13 cellular contexts compared by ENCODE assay signal in genomic region chr16:76193851-76194620, GRCh38.
DNase-seq lines count a peak whose midpoint lies in the region; ATAC-seq and TF ChIP-seq lines count a peak whose summit lies in the region.
"Had no signal": no experiment of that assay in that cellular context is flagged by ENCODE, and none has a peak within 500 bp of the region (broad histone marks: within the 10 kb centered on the region; RNA-seq: fewer than 3 reads in every experiment).

No MANE protein-coding gene starts in this region.

- intact Hi-C loops in mammary epithelial cell (cut with micrococcal nuclease) = no loop called here

- H2BK5ac ChIP-seq in mesendoderm (ENCODE audit: low read length) = no peak overlapping the region

- no peak overlapping the region for H3K23ac ChIP-seq in mesendoderm (ENCODE audit: low read length)

- no peak overlapping the region for H2AK5ac ChIP-seq in mesendoderm (ENCODE audit: low read length)

- peak; percentile 67 for DNase-seq in NCI-H2227 treated with DMSO at 0.1 percent for 48 hours (lab: John Stamatoyannopoulos, UW)
- peak; percentile 47 for DNase-seq in mammary epithelial cell
- DNase-seq in mesendoderm = no peak
- no peak for DNase-seq in activated CD4-positive, CD25-positive, alpha-beta regulatory T cell (lab: John Stamatoyannopoulos, UW)
- DNase-seq: activated CD4-positive, CD25-positive, alpha-beta regulatory T cell treated with anti-CD3 and anti-CD28 coated beads, Interleukin-2, amount 50 U/mL, for 72 hours; activated naive CD8-positive, alpha-beta T cell treated with anti-CD3 and anti-CD28 coated beads, Interleukin-2, amount 10 ng/mL, durations not matched to agents 7 days and 5 days; EL; NCI-H226; PC-9; psoas muscle had no signal

- WGBS in mammary epithelial cell (ENCODE audit: low coverage, missing lambda C conversion rate) = 19% methylated on average over 8 of the region's 8 CpGs
- no CpG with 5 or more reads among the region's 8 CpGs for WGBS in mesendoderm (ENCODE audit: extremely low coverage, insufficient coverage, low lambda C conversion rate)

- H3K27ac ChIP-seq in mammary epithelial cell (ENCODE audit: insufficient read depth, low read depth, low read length) = peak overlapping the region; percentile 83
- no peak overlapping the region for H3K27ac ChIP-seq in mesendoderm (ENCODE audit: low read depth, low read length)
- H3K27ac ChIP-seq in subcutaneous abdominal adipose tissue (ENCODE audit: low read depth, low read length) = peak overlapping the region; percentile 22
- H3K27ac ChIP-seq: PC-9, psoas muscle had no signal

- peak overlapping the region; percentile 14 for H3K18ac ChIP-seq in mesendoderm (ENCODE audit: low read length)

- in situ Hi-C loops in mammary epithelial cell (cut with MboI; ENCODE audit: low sequenced_read_pairs in 2 of 2) = no loop called here

- H3K79me2 ChIP-seq in mammary epithelial cell (ENCODE audit: insufficient read depth, low read length) (no peaks in the 10 kb centered on the region), mesendoderm (ENCODE audit: control insufficient read depth, insufficient read depth, low read length) (no peaks in the 10 kb centered on the region)

- no peak overlapping the region for H4K5ac ChIP-seq in mesendoderm (ENCODE audit: low read length)

- H3K9me3 ChIP-seq in mammary epithelial cell (replicated peaks; ENCODE audit: insufficient read depth, low read length) (no peaks in the 10 kb centered on the region), subcutaneous abdominal adipose tissue (ENCODE audit: control insufficient read depth in 5 of 5, low read length in 5 of 5) (no peaks in the 10 kb centered on the region)
- H3K9me3 ChIP-seq: psoas muscle had no signal

- no peak overlapping the region for H3K56ac ChIP-seq in mesendoderm (ENCODE audit: low read length)

- no peak overlapping the region for H4K8ac ChIP-seq in mesendoderm (ENCODE audit: low read depth, low read length)

- H3K4me1 ChIP-seq in mammary epithelial cell (ENCODE audit: insufficient read depth, low read length) (peaks cover 8% of the 10 kb centered on the region), mesendoderm (ENCODE audit: control insufficient read depth, low read depth, low read length) (peaks cover 2% of the 10 kb centered on the region), subcutaneous abdominal adipose tissue (ENCODE audit: control insufficient read depth in 5 of 5, insufficient read depth in 5 of 5, low read length in 5 of 5) (peaks cover 0 to 8% (median 6%) of the 10 kb centered on the region in 5 donors)
- H3K4me1 ChIP-seq: psoas muscle had no signal

- BruUV-seq in mammary epithelial cell (replicated peaks; lab: Mats Ljungman, UMichigan) = TSS peak; percentile 78

- no peak overlapping the region for H2BK15ac ChIP-seq in mesendoderm (replicated peaks; ENCODE audit: low read depth)

- dilution Hi-C loops in mammary epithelial cell (cut with HindIII; ENCODE audit: low sequenced_read_pairs) = no loop called here

- H3K79me1 ChIP-seq in mesendoderm (ENCODE audit: low read length) = no peaks in the 10 kb centered on the region

- no peak overlapping the region for H2BK120ac ChIP-seq in mesendoderm (ENCODE audit: low read depth, low read length)

- H2AFZ ChIP-seq in mammary epithelial cell (ENCODE audit: low read depth, low read length) = peak overlapping the region; percentile 48
- H2AFZ ChIP-seq: PC-9 had no signal

- H3K4ac ChIP-seq in mesendoderm (ENCODE audit: low read depth, low read length) = no peak overlapping the region

- ATAC-seq in HG03025 (IDR thresholded peaks at IDR 0.05; ENCODE audit: low FRiP score, unreplicated experiment) (no peak), GM18867 (IDR thresholded peaks at IDR 0.05; ENCODE audit: unreplicated experiment) (no peak)
- ATAC-seq: psoas muscle had no signal

- peak overlapping the region; percentile 42 for H3K9ac ChIP-seq in mammary epithelial cell (ENCODE audit: insufficient read depth, low read length)
- no peak overlapping the region for H3K9ac ChIP-seq in mesendoderm (ENCODE audit: low read length)
- peak overlapping the region in 1 of 5 donors; percentile 8 for H3K9ac ChIP-seq in subcutaneous abdominal adipose tissue (ENCODE audit: low read length in 5 of 5)

- peak overlapping the region; percentile 56 for H3K4me2 ChIP-seq in mammary epithelial cell (ENCODE audit: insufficient read depth, low read depth, low read length)
- H3K4me2 ChIP-seq in mesendoderm (ENCODE audit: low read length) = no peak overlapping the region
- H3K4me2 ChIP-seq: PC-9 had no signal

- no peaks in the 10 kb centered on the region for H4K20me1 ChIP-seq in mammary epithelial cell (ENCODE audit: insufficient read depth, low read length)

- no peak for TF ChIP-seq CTCF in mammary epithelial cell (conservative IDR thresholded peaks at IDR 0.05 in 1 of 2, IDR thresholded peaks at IDR 0.05 in 1 of 2; ENCODE audit: extremely low read depth in 1 of 2, insufficient read depth in 1 of 2, low read depth in 1 of 2, low read length in 2 of 2)

- no peaks in the 10 kb centered on the region for H3K27me3 ChIP-seq in mammary epithelial cell (ENCODE audit: insufficient read depth, low read length)
- H3K27me3 ChIP-seq in mesendoderm (ENCODE audit: insufficient read depth, low read length, poor library complexity) = no peaks in the 10 kb centered on the region
- H3K27me3 ChIP-seq in subcutaneous abdominal adipose tissue (ENCODE audit: control insufficient read depth in 5 of 5, insufficient read depth in 4 of 5, low read length in 5 of 5) = no peaks in the 10 kb centered on the region

- CTCF ChIA-PET in mammary epithelial cell (lab: Charles Lee; ENCODE audit: low non-redundant PET) = no interaction called here

- peak overlapping the region in 2 of 3 experiments; percentile 9 to 10 for H3K4me3 ChIP-seq in mammary epithelial cell (replicated peaks in 1 of 3; ENCODE audit: insufficient read depth in 1 of 3, low read depth in 2 of 3, low read length in 3 of 3)
- H3K4me3 ChIP-seq in mesendoderm (ENCODE audit: low read length) = no peak overlapping the region
- H3K4me3 ChIP-seq in subcutaneous abdominal adipose tissue (ENCODE audit: low read depth in 1 of 5, low read length in 5 of 5) = peak overlapping the region in 3 of 5 donors; percentile 18 to 41 (median 41)
- H3K4me3 ChIP-seq: PC-9, psoas muscle had no signal

- H3K36me3 ChIP-seq in mammary epithelial cell (ENCODE audit: insufficient read depth, low read length) (no peaks in the 10 kb centered on the region), mesendoderm (ENCODE audit: control insufficient read depth, insufficient read depth, low read length) (no peaks in the 10 kb centered on the region), subcutaneous abdominal adipose tissue (ENCODE audit: control insufficient read depth in 5 of 5, insufficient read depth in 5 of 5, low read length in 5 of 5) (no peaks in the 10 kb centered on the region)

Comparison
In these comparisons a context has a peak if more than half of its experiments do, and no peak if none do; other contexts are left out.
1. DNase-seq: peak in NCI-H2227 treated with DMSO at 0.1 percent for 48 hours (single experiment) and mammary epithelial cell (single experiment); none in mesendoderm (single experiment) and activated CD4-positive, CD25-positive, alpha-beta regulatory T cell (0 of 4).